ENCODE assay signal across 9 cellular contexts in genomic region chr3:183116051-183116614, GRCh38. TPM values are rescaled to one million over a fixed set of nuclear protein-coding genes. Genes with fewer than 3 reads are reported as not detected.
DNase-seq lines count a peak whose midpoint lies in the region; ATAC-seq, FAIRE-seq and TF ChIP-seq lines count a peak whose summit lies in the region.
"Had no signal": no experiment of that assay in that cellular context is flagged by ENCODE, and none has a peak within 500 bp of the region (broad histone marks: within the 10 kb centered on the region; RNA-seq: fewer than 3 reads in every experiment).

No MANE protein-coding gene starts in this region.

- no peaks in the 10 kb centered on the region for H4K20me1 ChIP-seq in OCI-LY3 (ENCODE audit: insufficient read depth, low read length)

- no peaks in the 10 kb centered on the region for H3K27me3 ChIP-seq in CD8-positive, alpha-beta T cell (ENCODE audit: insufficient read depth, low read length)
- H3K27me3 ChIP-seq in HUES48 (ENCODE audit: control insufficient read depth, insufficient read depth, low read length) (peaks cover 11% of the 10 kb centered on the region; the same call in 1 of the 2 replicates), OCI-LY3 (ENCODE audit: low read depth, low read length) (peaks cover 20% of the 10 kb centered on the region), iPS-18a (ENCODE audit: control insufficient read depth, insufficient read depth, low read length) (peaks cover 16% of the 10 kb centered on the region)

- POLR2A ChIA-PET in CD8-positive, alpha-beta T cell (lab: Charles Lee) = no interaction called here

- no peak overlapping the region for H3K27ac ChIP-seq in CD8-positive, alpha-beta T cell (ENCODE audit: low read depth, low read length)
- H3K27ac ChIP-seq in HUES48 (ENCODE audit: low read depth, low read length) (no peak overlapping the region), OCI-LY3 (ENCODE audit: low read length) (no peak overlapping the region), iPS-18a (ENCODE audit: low read length) (no peak overlapping the region)
- H3K27ac ChIP-seq: skin epidermis had no signal

- no peak overlapping the region for H3K27ac Mint-ChIP-seq in CD8-positive, alpha-beta T cell

- H3K4me3 Mint-ChIP-seq in CD8-positive, alpha-beta T cell = peak overlapping the region; percentile 75

- peak; percentile 7 to 69 (median 43) for DNase-seq in CD8-positive, alpha-beta T cell
- DNase-seq in GM20000 (ENCODE audit: low spot score) = peak; percentile 89
- DNase-seq in activated effector memory CD4-positive, alpha-beta T cell treated with anti-CD3 and anti-CD28 coated beads, Interleukin-2, amount 50 U/mL, for 16 hours = peak; percentile 81
- peak in 3 of 4 experiments; percentile 21 to 50 (median 36) for DNase-seq in stimulated activated CD4-positive, alpha-beta T cell treated with anti-CD3 and anti-CD28 coated beads, Interleukin-1b, Interleukin-23, amount 100 ng/mL, for 24 hours (ENCODE audit: low read depth in 4 of 4, low spot score in 1 of 4)
- DNase-seq in frontal cortex (ENCODE audit: low spot score in 2 of 2) = no peak

- no peaks in the 10 kb centered on the region for H3K9me3 ChIP-seq in CD8-positive, alpha-beta T cell (ENCODE audit: low read length)
- H3K9me3 ChIP-seq in HUES48 (ENCODE audit: control insufficient read depth, insufficient read depth, low read length) (no peaks in the 10 kb centered on the region), OCI-LY3 (ENCODE audit: insufficient read depth, low read length) (no peaks in the 10 kb centered on the region), iPS-18a (ENCODE audit: control insufficient read depth, low read depth, low read length) (no peaks in the 10 kb centered on the region)

- H3K4me3 ChIP-seq in CD8-positive, alpha-beta T cell (ENCODE audit: low read depth, low read length) = peak overlapping the region; percentile 37
- H3K4me3 ChIP-seq in HUES48 (ENCODE audit: low read depth, low read length) (peak overlapping the region; percentile 59), OCI-LY3 (ENCODE audit: low read length) (peak overlapping the region; percentile 85), iPS-18a (ENCODE audit: low read length) (peak overlapping the region; percentile 55)

- H3K9ac ChIP-seq in HUES48 (ENCODE audit: low read depth, low read length) (no peak overlapping the region), OCI-LY3 (ENCODE audit: low read length) (peak overlapping the region; percentile 55), iPS-18a (ENCODE audit: low read length) (no peak overlapping the region)

- peaks cover 6% of the 10 kb centered on the region for H3K4me1 ChIP-seq in CD8-positive, alpha-beta T cell (ENCODE audit: insufficient read depth, low read length)
- H3K4me1 ChIP-seq in HUES48 (ENCODE audit: control insufficient read depth, insufficient read depth, low read length) (peaks cover 20% of the 10 kb centered on the region), OCI-LY3 (ENCODE audit: low read length) (peaks cover 21% of the 10 kb centered on the region), iPS-18a (ENCODE audit: control insufficient read depth, low read depth, low read length) (peaks cover 19% of the 10 kb centered on the region)

- peaks cover 10% of the 10 kb centered on the region for H3K27me3 Mint-ChIP-seq in CD8-positive, alpha-beta T cell (ENCODE audit: low read depth)

- ATAC-seq in CD8-positive, alpha-beta T cell = peak; percentile 84

- intact Hi-C loops in CD8-positive, alpha-beta T cell (cut with DNase I, micrococcal nuclease) = no loop called here

- CTCF ChIA-PET in CD8-positive, alpha-beta T cell (lab: Charles Lee) = interaction anchor here (5.0 kb wide), 1 partner anchor 270 kb away, joined by 13 read pairs; no protein-coding TSS in a partner anchor

- H3K36me3 Mint-ChIP-seq in CD8-positive, alpha-beta T cell = no peaks in the 10 kb centered on the region

- FAIRE-seq in frontal cortex (lab: Jason Lieb, UNC) = no peak

- H3K4me1 Mint-ChIP-seq in CD8-positive, alpha-beta T cell (ENCODE audit: low read depth) = peaks cover 9% of the 10 kb centered on the region

- H3K9me3 Mint-ChIP-seq in CD8-positive, alpha-beta T cell = peaks cover 6% of the 10 kb centered on the region

- peak overlapping the region; percentile 100 for H3K4me2 ChIP-seq in OCI-LY3 (ENCODE audit: low read length)

- H2AFZ ChIP-seq in OCI-LY3 (ENCODE audit: low read depth, low read length) = peak overlapping the region; percentile 73

- H3K79me2 ChIP-seq in OCI-LY3 (ENCODE audit: low read length) = no peaks in the 10 kb centered on the region

- H3K36me3 ChIP-seq in CD8-positive, alpha-beta T cell (ENCODE audit: insufficient read depth, low read length) = no peaks in the 10 kb centered on the region
- H3K36me3 ChIP-seq in HUES48 (ENCODE audit: control insufficient read depth, insufficient read depth, low read length) = no peaks in the 10 kb centered on the region
- H3K36me3 ChIP-seq in OCI-LY3 (replicated peaks; ENCODE audit: low read depth, low read length) = peaks cover 4% of the 10 kb centered on the region
- no peaks in the 10 kb centered on the region for H3K36me3 ChIP-seq in iPS-18a (ENCODE audit: control insufficient read depth, low read depth, low read length)

- TF ChIP-seq CTCF in CD8-positive, alpha-beta T cell (IDR thresholded peaks at IDR 0.05) = no peak
- TF ChIP-seq CTCF in GM20000 (IDR thresholded peaks at IDR 0.05; ENCODE audit: extremely low read depth, missing control alignments) (no peak), OCI-LY3 (IDR thresholded peaks at IDR 0.05; ENCODE audit: low read depth, low read length) (no peak)

RNA-seq across cellular contexts. Expression of gene MCCC1, which starts 16.8 kb away (rescaled TPM):
- total RNA-seq in CD8-positive, alpha-beta T cell = 10 to 100 TPM; 12.8 to 25.9 TPM
- 38.3 TPM for total RNA-seq in frontal cortex

RNA-seq across cellular contexts. Expression of gene LAMP3, which starts 46.4 kb away (rescaled TPM):
- 1 to 10 TPM; 2.2 to 2.9 TPM for total RNA-seq in CD8-positive, alpha-beta T cell
- total RNA-seq in frontal cortex = not detected

Comparison
In these comparisons a context has a peak if more than half of its experiments do, and no peak if none do; other contexts are left out.
1. DNase-seq: peak in CD8-positive, alpha-beta T cell (7 of 7), GM20000 (single experiment), activated effector memory CD4-positive, alpha-beta T cell treated with anti-CD3 and anti-CD28 coated beads, Interleukin-2, amount 50 U/mL, for 16 hours (single experiment) and stimulated activated CD4-positive, alpha-beta T cell treated with anti-CD3 and anti-CD28 coated beads, Interleukin-1b, Interleukin-23, amount 100 ng/mL, for 24 hours (3 of 4); none in frontal cortex (0 of 2).
2. Peak in every context shown above with its lines, with median percentiles within 50 percentile points of each other: H3K4me3 ChIP-seq.